ENCODE assay signal across 8 cellular contexts in the genomic region with DNA sequence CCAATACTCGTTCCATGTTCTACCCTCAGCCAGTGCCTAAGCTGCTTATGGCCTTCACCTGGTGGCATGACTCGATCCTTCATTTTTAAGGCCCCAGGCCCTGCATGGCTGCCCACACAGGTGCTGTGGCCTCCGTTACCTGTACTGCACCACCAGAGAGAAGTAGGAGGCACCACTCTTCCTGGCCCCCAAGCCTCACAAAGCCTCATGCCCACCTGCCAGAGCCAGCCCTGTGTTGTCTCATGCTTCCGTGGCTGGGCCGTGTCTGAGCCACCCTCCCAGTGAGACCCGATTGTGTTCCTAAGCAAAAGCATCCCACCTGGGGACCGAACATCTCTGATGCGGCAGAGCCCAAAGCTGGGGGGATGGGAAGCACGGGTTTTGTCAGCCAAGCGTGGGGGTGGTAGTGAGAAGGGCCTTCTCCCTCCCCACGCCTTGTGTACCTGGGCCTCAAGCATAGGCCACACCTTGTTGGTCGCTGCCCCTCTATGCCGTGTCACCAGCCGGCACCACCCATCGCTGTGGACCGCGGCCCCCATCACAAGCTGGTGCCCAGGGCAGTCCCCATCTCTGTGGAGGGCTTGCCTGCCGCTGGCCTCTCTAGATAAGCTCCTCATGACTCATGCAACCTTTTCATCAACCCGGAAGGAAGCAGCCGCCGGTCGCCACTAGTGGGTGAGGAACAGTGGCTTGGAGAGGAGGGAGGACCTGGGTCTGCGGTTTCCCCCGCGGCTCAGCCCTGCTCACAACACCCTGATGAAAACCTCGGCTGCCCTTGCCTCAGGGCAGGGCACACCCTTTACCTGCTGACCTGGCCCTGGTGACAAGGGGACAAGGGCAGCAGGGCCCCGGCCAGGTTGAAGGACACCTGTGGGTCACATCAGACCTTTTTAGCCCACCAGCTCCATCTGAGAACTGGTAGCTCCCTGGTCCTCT. TPM values are rescaled to one million over a fixed set of nuclear protein-coding genes. Genes with fewer than 3 reads are reported as not detected.
A peak's percentile ranks its signal among the peaks of the same experiment; 100 is the strongest.
DNase-seq lines count a peak whose midpoint lies in the region; TF ChIP-seq lines count a peak whose summit lies in the region.

No MANE protein-coding gene starts in this region.

- H3K27ac ChIP-seq in dorsolateral prefrontal cortex: peak overlapping the region in 58 of 59 donors; percentile 18 to 99 (median 86)

- no peak overlapping the region for H3K4me3 Mint-ChIP-seq in HFFc6
- peak overlapping the region; percentile 98 for H3K4me3 Mint-ChIP-seq in activated CD4-positive, alpha-beta T cell treated with anti-CD3 and anti-CD28 coated beads, Interleukin-2, amount 10 ng/mL, durations not matched to agents 24 days and 14 days

- intact Hi-C loops in activated CD4-positive, alpha-beta T cell treated with anti-CD3 and anti-CD28 coated beads, Interleukin-2, amount 10 ng/mL, durations not matched to agents 24 days and 14 days (cut with micrococcal nuclease): loop anchor here (1.0 to 10.0 kb wide), 8 partner anchors 8 to 1319 kb away; a partner anchor contains a TSS
- intact Hi-C loops in dorsolateral prefrontal cortex (cut with DNase I): loop anchor here (5.0 to 10.0 kb wide), 3 partner anchors 111 to 1069 kb away; a partner anchor contains a TSS

- H3K9me3 Mint-ChIP-seq in HFFc6: no peaks in the 10 kb centered on the region
- H3K9me3 Mint-ChIP-seq in activated CD4-positive, alpha-beta T cell treated with anti-CD3 and anti-CD28 coated beads, Interleukin-2, amount 10 ng/mL, durations not matched to agents 24 days and 14 days: no peaks in the 10 kb centered on the region

- DNase-seq in HFFc6: peak; percentile 57
- DNase-seq in NCI-H2029 treated with DMSO at 0.1 percent for 48 hours (lab: John Stamatoyannopoulos, UW): peak; percentile 48
- peak; percentile 97 for DNase-seq in activated CD4-positive, alpha-beta T cell treated with anti-CD3 and anti-CD28 coated beads, Interleukin-2, amount 10 ng/mL, durations not matched to agents 24 days and 14 days
- peak in 5 of 10 donors; percentile 33 to 56 (median 55) for DNase-seq in dorsolateral prefrontal cortex
- DNase-seq in mucosa of gallbladder (ENCODE audit: low spot score): peak; percentile 89
- peak; percentile 90 to 92 for DNase-seq in stimulated activated CD8-positive, alpha-beta memory T cell treated with anti-CD3 and anti-CD28 coated beads, Interleukin-7, amount 100 ng/mL, for 48 hours (ENCODE audit: extremely low read depth in 1 of 2, low read depth in 1 of 2)
- DNase-seq in amniotic stem cell (lab: John Stamatoyannopoulos, UW): no peak

- TF ChIP-seq CTCF in GM12875 (IDR thresholded peaks at IDR 0.05; ENCODE audit: borderline replicate concordance, insufficient read depth, low read depth, low read length) (0 out of 2 replicates have a peak, but pooled peaks have one; percentile 3), HFFc6 (IDR thresholded peaks at IDR 0.05) (no peak), dorsolateral prefrontal cortex (IDR thresholded peaks at IDR 0.05 in 54 of 56, conservative IDR thresholded peaks at IDR 0.05 in 2 of 56; ENCODE audit: low read depth in 1 of 56, partially characterized antibody in 56 of 56) (no peak)

- H3K27me3 Mint-ChIP-seq in HFFc6 (ENCODE audit: insufficient read depth): peaks cover 2% of the 10 kb centered on the region; the same call in 1 of the 2 replicates
- H3K27me3 Mint-ChIP-seq in activated CD4-positive, alpha-beta T cell treated with anti-CD3 and anti-CD28 coated beads, Interleukin-2, amount 10 ng/mL, durations not matched to agents 24 days and 14 days: no peaks in the 10 kb centered on the region

- H3K27ac Mint-ChIP-seq in HFFc6: peak overlapping the region; percentile 68; the same call in 1 of the 2 replicates
- H3K27ac Mint-ChIP-seq in activated CD4-positive, alpha-beta T cell treated with anti-CD3 and anti-CD28 coated beads, Interleukin-2, amount 10 ng/mL, durations not matched to agents 24 days and 14 days: peak overlapping the region; percentile 99

- H3K4me3 ChIP-seq in GM12875 (ENCODE audit: low read depth, low read length) (peak overlapping the region; percentile 41), dorsolateral prefrontal cortex (peak overlapping the region in 56 of 59 donors; percentile 1 to 85 (median 74))

- no peaks in the 10 kb centered on the region for H3K27me3 ChIP-seq in dorsolateral prefrontal cortex

- peaks cover 60% of the 10 kb centered on the region for H3K4me1 Mint-ChIP-seq in HFFc6 (ENCODE audit: low read depth)
- H3K4me1 Mint-ChIP-seq in activated CD4-positive, alpha-beta T cell treated with anti-CD3 and anti-CD28 coated beads, Interleukin-2, amount 10 ng/mL, durations not matched to agents 24 days and 14 days: peaks cover 59% of the 10 kb centered on the region

- H3K36me3 Mint-ChIP-seq in HFFc6 (ENCODE audit: low read depth): peaks cover 5% of the 10 kb centered on the region
- H3K36me3 Mint-ChIP-seq in activated CD4-positive, alpha-beta T cell treated with anti-CD3 and anti-CD28 coated beads, Interleukin-2, amount 10 ng/mL, durations not matched to agents 24 days and 14 days (ENCODE audit: low read depth): peaks cover 37% of the 10 kb centered on the region

RNA-seq across cellular contexts. Expression of a gene that starts 2.7 kb away (rescaled TPM):
- 10 to 100 TPM; 36.9 to 48.5 (median 43.3) TPM for total RNA-seq in HFFc6 (2021; fragmentation: NEBNext Ultra II Directional; extraction: Animal tissue kit (Norgen Biotek cat#: 25700))
- 59.1 and 60.7 TPM in 2 replicates for total RNA-seq in activated CD4-positive, alpha-beta T cell treated with anti-CD3 and anti-CD28 coated beads, Interleukin-2, amount 10 ng/mL, durations not matched to agents 24 days and 14 days
- total RNA-seq in dorsolateral prefrontal cortex (10 to 100 TPM; 16.7 to 49.1 (median 26.4) TPM), mucosa of gallbladder (91.8 TPM)

RNA-seq across cellular contexts. Expression of a gene that starts 5.4 kb away (rescaled TPM):
- 1 to 10 TPM; 3.1 to 5.0 (median 4.3) TPM for total RNA-seq in HFFc6 (2021; fragmentation: NEBNext Ultra II Directional; extraction: Animal tissue kit (Norgen Biotek cat#: 25700))
- 6.3 and 7.9 TPM in 2 replicates for total RNA-seq in activated CD4-positive, alpha-beta T cell treated with anti-CD3 and anti-CD28 coated beads, Interleukin-2, amount 10 ng/mL, durations not matched to agents 24 days and 14 days
- total RNA-seq in dorsolateral prefrontal cortex (10 to 100 TPM in 56 of 120 experiments, 1 to 10 TPM in 64; 5.5 to 19.0 (median 9.5) TPM), mucosa of gallbladder (4.0 TPM)

RNA-seq across cellular contexts. Expression of a gene that starts 7.7 kb away (rescaled TPM):
- total RNA-seq in HFFc6 (2021; fragmentation: NEBNext Ultra II Directional; extraction: Animal tissue kit (Norgen Biotek cat#: 25700)): 1 to 10 TPM; 4.4 to 5.6 (median 5.2) TPM
- 24.8 and 26.7 TPM in 2 replicates for total RNA-seq in activated CD4-positive, alpha-beta T cell treated with anti-CD3 and anti-CD28 coated beads, Interleukin-2, amount 10 ng/mL, durations not matched to agents 24 days and 14 days
- total RNA-seq in dorsolateral prefrontal cortex: 10 to 100 TPM; 14.0 to 42.7 (median 25.5) TPM
- total RNA-seq in mucosa of gallbladder: 25.6 TPM

RNA-seq across cellular contexts. Expression of a gene that starts 21.0 kb away (rescaled TPM):
- total RNA-seq in HFFc6 (2021; fragmentation: NEBNext Ultra II Directional; extraction: Animal tissue kit (Norgen Biotek cat#: 25700)): 10 to 100 TPM; 13.9 to 20.5 (median 15.0) TPM
- total RNA-seq in activated CD4-positive, alpha-beta T cell treated with anti-CD3 and anti-CD28 coated beads, Interleukin-2, amount 10 ng/mL, durations not matched to agents 24 days and 14 days: 48.4 and 51.9 TPM in 2 replicates
- 10 to 100 TPM; 25.6 to 70.0 (median 40.7) TPM for total RNA-seq in dorsolateral prefrontal cortex
- 56.1 TPM for total RNA-seq in mucosa of gallbladder

RNA-seq across cellular contexts. Expression of a gene that starts 59.7 kb away (rescaled TPM):
- under 1 TPM in 3 of 6 experiments, not detected in 3; 0.11 to 0.28 (median 0.14) TPM for total RNA-seq in HFFc6 (2021; fragmentation: NEBNext Ultra II Directional; extraction: Animal tissue kit (Norgen Biotek cat#: 25700))
- 7.1 and 8.7 TPM in 2 replicates for total RNA-seq in activated CD4-positive, alpha-beta T cell treated with anti-CD3 and anti-CD28 coated beads, Interleukin-2, amount 10 ng/mL, durations not matched to agents 24 days and 14 days
- total RNA-seq in dorsolateral prefrontal cortex (10 to 100 TPM in 4 of 120 experiments, 1 to 10 TPM in 116; 1.7 to 14.3 (median 4.9) TPM), mucosa of gallbladder (71.2 TPM)
